20 cellular contexts compared by ENCODE assay signal in the genomic region with DNA sequence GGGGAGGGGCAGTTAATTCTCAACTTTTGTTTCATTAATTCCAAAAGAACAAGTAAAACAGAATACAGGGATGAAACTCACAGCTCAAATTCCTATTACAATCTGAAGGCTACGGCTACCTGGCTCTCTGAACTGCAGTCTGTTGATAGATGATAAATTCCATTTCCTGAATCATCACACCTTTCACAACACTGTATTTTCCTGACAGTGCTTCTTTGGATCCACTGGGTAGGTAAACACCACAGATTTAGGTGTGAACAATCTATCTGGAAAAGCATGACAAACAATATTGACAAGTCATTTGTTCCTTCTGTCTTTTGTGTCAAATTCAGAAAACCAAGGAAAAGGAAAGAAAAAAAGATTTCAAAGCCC.
"Had no signal": no experiment of that assay in that cellular context is flagged by ENCODE, and none has a peak within 500 bp of the region (broad histone marks: within the 10 kb centered on the region; RNA-seq: fewer than 3 reads in every experiment).

No MANE protein-coding gene starts in this region.

- H3K27me3 Mint-ChIP-seq: activated naive CD8-positive, alpha-beta T cell; natural killer cell treated with Interleukin-12 subunit alpha and Interleukin-12 subunit beta and Interleukin-15 and Interleukin-18, amount 100 ng/mL, for 72 hours; stimulated activated naive CD8-positive, alpha-beta T cell treated with anti-CD3 and anti-CD28 coated beads, Interleukin-15, Interleukin-2, amounts not matched to agents 100 ng/mL and 50 ng/mL, for 24 hours had no signal

- H3K9me3 ChIP-seq: adrenal gland, pancreas, psoas muscle, thyroid gland had no signal

- DNase-seq: activated CD4-positive, alpha-beta T cell treated with anti-CD3 and anti-CD28 coated beads, Interleukin-2, amount 50 U/mL, for 4 hours; activated CD8-positive, alpha-beta memory T cell treated with anti-CD3 and anti-CD28 coated beads, Interleukin-2, amount 50 U/mL, for 48 hours; activated naive CD4-positive, alpha-beta T cell; activated T-cell treated with anti-CD3 and anti-CD28 coated beads, Interleukin-2, amount 50 U/mL, for 4 hours; adrenal gland; kidney glomerular epithelial cell; left ventricle myocardium superior; midbrain; pancreas; psoas muscle; right cardiac atrium; stimulated activated CD4-positive, alpha-beta T cell treated with anti-CD3 and anti-CD28 coated beads, Interleukin-4, amount 100 ng/mL, for 4 hours; substantia nigra; T-helper 1 cell; thyroid gland had no signal

- H3K36me3 ChIP-seq: adrenal gland, pancreas, thyroid gland had no signal

- H3K4me3 Mint-ChIP-seq: activated naive CD8-positive, alpha-beta T cell; activated T-cell treated with anti-CD3 and anti-CD28 coated beads, Interleukin-2, amount 50 U/mL, for 4 hours; natural killer cell treated with Interleukin-12 subunit alpha and Interleukin-12 subunit beta and Interleukin-15 and Interleukin-18, amount 100 ng/mL, for 72 hours; stimulated activated naive CD8-positive, alpha-beta T cell treated with anti-CD3 and anti-CD28 coated beads, Interleukin-15, Interleukin-2, amounts not matched to agents 100 ng/mL and 50 ng/mL, for 24 hours had no signal

- H3K4me1 ChIP-seq: adrenal gland, pancreas, psoas muscle, thyroid gland had no signal

- H3K27ac Mint-ChIP-seq: activated naive CD8-positive, alpha-beta T cell; activated T-helper 2 cell treated with anti-CD3 and anti-CD28 coated beads, Interferon-gamma antibody, Interleukin-2, Interleukin-4, amounts not matched to agents 10 μg/mL and 5 μg/mL and 100 μg/mL, durations not matched to agents 14 hours and 24 hours and 36 hours; natural killer cell treated with Interleukin-12 subunit alpha and Interleukin-12 subunit beta and Interleukin-15 and Interleukin-18, amount 100 ng/mL, for 72 hours; stimulated activated naive CD8-positive, alpha-beta T cell treated with anti-CD3 and anti-CD28 coated beads, Interleukin-15, Interleukin-2, amounts not matched to agents 100 ng/mL and 50 ng/mL, for 24 hours had no signal

- H3K4me3 ChIP-seq: adrenal gland, coronary artery, pancreas, psoas muscle, thyroid gland had no signal

- ATAC-seq: activated T-cell treated with anti-CD3 and anti-CD28 coated beads, Interleukin-2, amount 50 U/mL, for 4 hours; left ventricle myocardium superior; natural killer cell treated with Interleukin-12 subunit alpha and Interleukin-12 subunit beta and Interleukin-15 and Interleukin-18, amount 100 ng/mL, for 72 hours; pancreas; psoas muscle; right cardiac atrium had no signal

- H3K36me3 Mint-ChIP-seq: activated naive CD8-positive, alpha-beta T cell; natural killer cell treated with Interleukin-12 subunit alpha and Interleukin-12 subunit beta and Interleukin-15 and Interleukin-18, amount 100 ng/mL, for 72 hours had no signal

- H3K27ac ChIP-seq: adrenal gland, coronary artery, pancreas, psoas muscle, thyroid gland had no signal

- H3K27me3 ChIP-seq: adrenal gland, pancreas, thyroid gland had no signal
